In genomic region chr3:48997714-48998637, GRCh38 we compare ENCODE assay signal across 1 cellular context.
TF ChIP-seq lines count a peak whose summit lies in the region.

No MANE protein-coding gene starts in this region.

TF ChIP-seq in HepG2, 621 proteins besides CTCF, POLR2A, EP300 and RAD21:
- TF ChIP-seq ZFP36 (IDR thresholded peaks at IDR 0.05; ENCODE audit: borderline replicate concordance, low read depth, low read length, partially characterized antibody) (no peak), MXI1 (IDR thresholded peaks at IDR 0.05; ENCODE audit: borderline replicate concordance, low read depth, low read length) (peak; percentile 12; the same call in 1 of the 3 replicates), RFX3 (CRISPR knock-in tag; IDR thresholded peaks at IDR 0.05) (peak; percentile 63), RFX1 (IDR thresholded peaks at IDR 0.05) (peak; percentile 71; the same call in 1 of the 2 replicates), ZNF75D (CRISPR knock-in tag; IDR thresholded peaks at IDR 0.05; ENCODE audit: borderline replicate concordance) (no peak), ZNF225 (CRISPR knock-in tag; IDR thresholded peaks at IDR 0.05) (peak; percentile 40; the same call in 1 of the 2 replicates), SAP130 (CRISPR knock-in tag; IDR thresholded peaks at IDR 0.05; ENCODE audit: low read depth) (0 out of 2 replicates have a peak, but pooled peaks have one; percentile 5), ZNF235 (CRISPR knock-in tag; IDR thresholded peaks at IDR 0.05; ENCODE audit: borderline replicate concordance) (0 out of 2 replicates have a peak, but pooled peaks have one; percentile 32)
